ENCODE assay signal across 8 cellular contexts in the genomic region with DNA sequence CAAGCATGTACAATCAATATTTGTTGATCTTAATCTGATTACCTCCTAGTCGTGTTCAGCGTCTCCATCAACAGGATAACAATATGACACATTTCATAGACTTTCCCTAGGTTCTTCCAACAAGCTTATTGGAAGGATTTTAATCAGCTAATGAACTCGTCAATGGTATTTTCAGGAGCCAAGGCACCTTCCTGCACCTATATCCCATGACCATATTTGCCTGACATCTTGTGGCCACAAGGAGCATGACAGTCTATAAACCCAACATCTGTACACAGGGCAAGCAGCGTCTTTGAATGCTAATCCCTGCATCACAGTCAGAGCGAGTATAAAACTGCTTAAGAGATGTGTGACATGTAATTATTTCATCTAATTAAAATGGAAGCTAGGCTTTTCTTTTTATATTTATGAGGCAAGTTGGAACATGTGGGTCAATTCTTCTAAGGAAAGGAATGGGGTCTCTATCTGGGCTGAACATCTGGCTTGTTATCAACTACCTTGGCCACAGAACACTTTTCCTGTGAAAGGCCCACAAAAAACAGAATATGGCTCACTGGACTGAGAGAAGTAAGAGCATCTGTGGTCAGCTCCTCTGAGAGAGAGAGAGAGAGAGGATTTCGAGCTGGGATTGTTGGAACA.
DNase-seq lines count a peak whose midpoint lies in the region; ATAC-seq and TF ChIP-seq lines count a peak whose summit lies in the region.

No MANE protein-coding gene starts in this region.

- no peak overlapping the region for H3K4me3 ChIP-seq in ascending aorta

- H3K4me1 ChIP-seq in ascending aorta = no peaks in the 10 kb centered on the region

- DNase-seq in NCI-H1436 (lab: John Stamatoyannopoulos, UW) = peak; percentile 25
- DNase-seq in NCI-H1436 treated with DMSO at 0.1 percent for 48 hours (lab: John Stamatoyannopoulos, UW) = no peak
- DNase-seq in NCI-H446 treated with DMSO at 0.1 percent for 48 hours (lab: John Stamatoyannopoulos, UW) = peak; percentile 98
- no peak for DNase-seq in ascending aorta (ENCODE audit: low spot score in 2 of 2)
- DNase-seq in immature natural killer cell = peak in 2 of 3 donors; percentile 1 to 4
- DNase-seq in stimulated activated naive CD8-positive, alpha-beta T cell treated with anti-CD3 and anti-CD28 coated beads, Interleukin-15, amount 100 ng/mL, for 72 hours = peak in 1 of 2 donors; percentile 19

- H3K4me1 Mint-ChIP-seq in immature natural killer cell = peaks cover 6 to 7% of the 10 kb centered on the region in 2 donors
- H3K4me1 Mint-ChIP-seq in stimulated activated naive CD8-positive, alpha-beta T cell treated with anti-CD3 and anti-CD28 coated beads, Interleukin-15, amount 100 ng/mL, for 72 hours = no peaks in the 10 kb centered on the region

- H3K36me3 ChIP-seq in ascending aorta = no peaks in the 10 kb centered on the region

- no peak overlapping the region for H3K4me3 Mint-ChIP-seq in immature natural killer cell
- no peak overlapping the region for H3K4me3 Mint-ChIP-seq in stimulated activated naive CD8-positive, alpha-beta T cell treated with anti-CD3 and anti-CD28 coated beads, Interleukin-15, amount 100 ng/mL, for 72 hours

- H3K9me3 Mint-ChIP-seq in immature natural killer cell = no peaks in the 10 kb centered on the region
- H3K9me3 Mint-ChIP-seq in stimulated activated naive CD8-positive, alpha-beta T cell treated with anti-CD3 and anti-CD28 coated beads, Interleukin-15, amount 100 ng/mL, for 72 hours = no peaks in the 10 kb centered on the region

- intact Hi-C loops in ascending aorta (cut with DNase I) = no loop called here

- no peaks in the 10 kb centered on the region for H3K9me3 ChIP-seq in ascending aorta

- no peak overlapping the region for H3K27ac Mint-ChIP-seq in immature natural killer cell
- H3K27ac Mint-ChIP-seq in stimulated activated naive CD8-positive, alpha-beta T cell treated with anti-CD3 and anti-CD28 coated beads, Interleukin-15, amount 100 ng/mL, for 72 hours = no peak overlapping the region

- H3K27me3 Mint-ChIP-seq in immature natural killer cell (ENCODE audit: low read depth in 3 of 3) = peaks cover 0 to 11% (median 3%) of the 10 kb centered on the region in 3 donors
- peaks cover 26% of the 10 kb centered on the region for H3K27me3 Mint-ChIP-seq in stimulated activated naive CD8-positive, alpha-beta T cell treated with anti-CD3 and anti-CD28 coated beads, Interleukin-15, amount 100 ng/mL, for 72 hours

- H3K27me3 ChIP-seq in ascending aorta = no peaks in the 10 kb centered on the region

- H3K36me3 Mint-ChIP-seq in immature natural killer cell = no peaks in the 10 kb centered on the region

- peak in 2 of 3 experiments; percentile 18 to 33 for TF ChIP-seq CTCF in ascending aorta (IDR thresholded peaks at IDR 0.05)

- no peak overlapping the region for H3K27ac ChIP-seq in ascending aorta

- ATAC-seq in GM19463 (IDR thresholded peaks at IDR 0.05; ENCODE audit: unreplicated experiment) = peak; percentile 96
- peak; percentile 98 for ATAC-seq in HG03354 (IDR thresholded peaks at IDR 0.05; ENCODE audit: poor library complexity, severe bottlenecking, unreplicated experiment)
- peak; percentile 76 for ATAC-seq in stimulated activated naive CD8-positive, alpha-beta T cell treated with anti-CD3 and anti-CD28 coated beads, Interleukin-15, amount 100 ng/mL, for 72 hours

Comparison
In these comparisons a context has a peak if more than half of its experiments do, and no peak if none do; other contexts are left out.
1. DNase-seq: peak in NCI-H1436 (single experiment), NCI-H446 treated with DMSO at 0.1 percent for 48 hours (single experiment) and immature natural killer cell (2 of 3); none in NCI-H1436 treated with DMSO at 0.1 percent for 48 hours (single experiment) and ascending aorta (0 of 2).
2. Peak in every context shown above with its lines, with median percentiles within 50 percentile points of each other: ATAC-seq.